20 cellular contexts compared by ENCODE assay signal in genomic region chr1:167412072-167412471, GRCh38.
A peak's percentile ranks its signal among the peaks of the same experiment; 100 is the strongest.
DNase-seq lines count a peak whose midpoint lies in the region; ATAC-seq and TF ChIP-seq lines count a peak whose summit lies in the region.
"Had no signal": no experiment of that assay in that cellular context is flagged by ENCODE, and none has a peak within 500 bp of the region (broad histone marks: within the 10 kb centered on the region; RNA-seq: fewer than 3 reads in every experiment).

No MANE protein-coding gene starts in this region.

- TF ChIP-seq CTCF in type B pancreatic cell (conservative IDR thresholded peaks at IDR 0.05) = no peak

- intact Hi-C loops in activated T-helper 2 cell treated with anti-CD3 and anti-CD28 coated beads, Interferon-gamma antibody, Interleukin-2, Interleukin-4, amounts not matched to agents 10 μg/mL and 5 μg/mL and 100 μg/mL, durations not matched to agents 14 hours and 24 hours and 36 hours (cut with micrococcal nuclease) = no loop called here

- ATAC-seq in GM18873 (IDR thresholded peaks at IDR 0.05; ENCODE audit: low FRiP score, unreplicated experiment) = no peak
- ATAC-seq: HepG2, left ventricle myocardium superior, mucosa of descending colon, SK-N-SH treated with all-trans-retinoic acid at 6 μM for 48 hours had no signal

- no peak overlapping the region for H3K4me3 Mint-ChIP-seq in activated T-helper 2 cell treated with anti-CD3 and anti-CD28 coated beads, Interferon-gamma antibody, Interleukin-2, Interleukin-4, amounts not matched to agents 10 μg/mL and 5 μg/mL and 100 μg/mL, durations not matched to agents 14 hours and 24 hours and 36 hours (ENCODE audit: low read depth)
- H3K4me3 Mint-ChIP-seq in type B pancreatic cell = no peak overlapping the region

- peak; percentile 41 for DNase-seq in stimulated activated CD4-positive, alpha-beta T cell treated with anti-CD3 and anti-CD28 coated beads, Interleukin-15, amount 100 ng/mL, for 24 hours
- no peak for DNase-seq in stimulated activated CD4-positive, alpha-beta T cell treated with anti-CD3 and anti-CD28 coated beads, Interleukin-4, amount 100 ng/mL, for 24 hours
- peak; percentile 54 for DNase-seq in NCI-H2171 (lab: John Stamatoyannopoulos, UW)
- no peak for DNase-seq in activated T-helper 2 cell treated with anti-CD3 and anti-CD28 coated beads, Interferon-gamma antibody, Interleukin-2, Interleukin-4, amounts not matched to agents 10 μg/mL and 5 μg/mL and 100 μg/mL, durations not matched to agents 14 hours and 24 hours and 36 hours (ENCODE audit: low spot score)
- no peak for DNase-seq in type B pancreatic cell (ENCODE audit: extremely low spot score, unreplicated experiment)
- DNase-seq in putamen (ENCODE audit: low spot score) = no peak
- DNase-seq: BE2C; Calu3; cerebellar nuclear complex; effector CD4-positive, alpha-beta T cell; esophagus squamous epithelium; H7; left ventricle myocardium superior; mucosa of descending colon; NCI-H1930; sigmoid colon; stimulated activated CD4-positive, alpha-beta T cell treated with anti-CD3 and anti-CD28 coated beads, Interleukin-2, amount 100 ng/mL, for 48 hours had no signal

- no peaks in the 10 kb centered on the region for H3K9me3 Mint-ChIP-seq in activated T-helper 2 cell treated with anti-CD3 and anti-CD28 coated beads, Interferon-gamma antibody, Interleukin-2, Interleukin-4, amounts not matched to agents 10 μg/mL and 5 μg/mL and 100 μg/mL, durations not matched to agents 14 hours and 24 hours and 36 hours
- no peaks in the 10 kb centered on the region for H3K9me3 Mint-ChIP-seq in type B pancreatic cell

- H3K36me3 Mint-ChIP-seq in activated T-helper 2 cell treated with anti-CD3 and anti-CD28 coated beads, Interferon-gamma antibody, Interleukin-2, Interleukin-4, amounts not matched to agents 10 μg/mL and 5 μg/mL and 100 μg/mL, durations not matched to agents 14 hours and 24 hours and 36 hours (ENCODE audit: low read depth) = peaks cover 37% of the 10 kb centered on the region
- peaks cover 35% of the 10 kb centered on the region for H3K36me3 Mint-ChIP-seq in type B pancreatic cell

- peaks cover 20% of the 10 kb centered on the region for H3K4me1 Mint-ChIP-seq in activated T-helper 2 cell treated with anti-CD3 and anti-CD28 coated beads, Interferon-gamma antibody, Interleukin-2, Interleukin-4, amounts not matched to agents 10 μg/mL and 5 μg/mL and 100 μg/mL, durations not matched to agents 14 hours and 24 hours and 36 hours (ENCODE audit: low read depth)
- peaks cover 8% of the 10 kb centered on the region for H3K4me1 Mint-ChIP-seq in type B pancreatic cell (ENCODE audit: unreplicated experiment)

- peak overlapping the region; percentile 36 for H3K27ac Mint-ChIP-seq in activated T-helper 2 cell treated with anti-CD3 and anti-CD28 coated beads, Interferon-gamma antibody, Interleukin-2, Interleukin-4, amounts not matched to agents 10 μg/mL and 5 μg/mL and 100 μg/mL, durations not matched to agents 14 hours and 24 hours and 36 hours
- peak overlapping the region; percentile 29 for H3K27ac Mint-ChIP-seq in type B pancreatic cell

- H3K27me3 Mint-ChIP-seq in activated T-helper 2 cell treated with anti-CD3 and anti-CD28 coated beads, Interferon-gamma antibody, Interleukin-2, Interleukin-4, amounts not matched to agents 10 μg/mL and 5 μg/mL and 100 μg/mL, durations not matched to agents 14 hours and 24 hours and 36 hours (ENCODE audit: low read depth) = no peaks in the 10 kb centered on the region
- H3K27me3 Mint-ChIP-seq in type B pancreatic cell = no peaks in the 10 kb centered on the region

Comparison
In these comparisons a context has a peak if more than half of its experiments do, and no peak if none do; other contexts are left out.
1. DNase-seq: peak in stimulated activated CD4-positive, alpha-beta T cell treated with anti-CD3 and anti-CD28 coated beads, Interleukin-15, amount 100 ng/mL, for 24 hours (single experiment) and NCI-H2171 (single experiment); none in stimulated activated CD4-positive, alpha-beta T cell treated with anti-CD3 and anti-CD28 coated beads, Interleukin-4, amount 100 ng/mL, for 24 hours (single experiment), activated T-helper 2 cell treated with anti-CD3 and anti-CD28 coated beads, Interferon-gamma antibody, Interleukin-2, Interleukin-4, amounts not matched to agents 10 μg/mL and 5 μg/mL and 100 μg/mL, durations not matched to agents 14 hours and 24 hours and 36 hours (single experiment), type B pancreatic cell (single experiment) and putamen (single experiment).